ENCODE assay signal across 11 cellular contexts in genomic region chr4:140790171-140790570, GRCh38. TPM values are rescaled to one million over a fixed set of nuclear protein-coding genes. Genes with fewer than 3 reads are reported as not detected.
A peak's percentile ranks its signal among the peaks of the same experiment; 100 is the strongest.
DNase-seq lines count a peak whose midpoint lies in the region; ATAC-seq lines count a peak whose summit lies in the region.
"Had no signal": no experiment of that assay in that cellular context is flagged by ENCODE, and none has a peak within 500 bp of the region (broad histone marks: within the 10 kb centered on the region; RNA-seq: fewer than 3 reads in every experiment).

No MANE protein-coding gene starts in this region.

- H3K4me1 ChIP-seq in naive thymus-derived CD4-positive, alpha-beta T cell (ENCODE audit: control insufficient read depth in 2 of 2, insufficient read depth in 2 of 2, low read length in 2 of 2) = no peaks in the 10 kb centered on the region
- H3K4me1 ChIP-seq: Caco-2 had no signal

- CTCF ChIA-PET in naive thymus-derived CD4-positive, alpha-beta T cell (lab: Charles Lee) = no interaction called here

- intact Hi-C loops in naive thymus-derived CD4-positive, alpha-beta T cell (cut with micrococcal nuclease) = no loop called here

- H3K36me3 ChIP-seq in naive thymus-derived CD4-positive, alpha-beta T cell (ENCODE audit: control insufficient read depth in 2 of 3, insufficient read depth in 3 of 3, low read length in 3 of 3) = no peaks in the 10 kb centered on the region

- ATAC-seq in GM18870 (IDR thresholded peaks at IDR 0.05; ENCODE audit: unreplicated experiment) = peak; percentile 4
- peak; percentile 19 for ATAC-seq in HG02759 (IDR thresholded peaks at IDR 0.05; ENCODE audit: unreplicated experiment)
- ATAC-seq in naive thymus-derived CD4-positive, alpha-beta T cell = peak; percentile 12

- peaks cover 0 to 2% (median 0%) of the 10 kb centered on the region in 7 donors for H3K4me1 Mint-ChIP-seq in naive thymus-derived CD4-positive, alpha-beta T cell

- H3K9me3 Mint-ChIP-seq in naive thymus-derived CD4-positive, alpha-beta T cell = peaks cover 0 to 21% (median 7%) of the 10 kb centered on the region in 11 donors

- no peak overlapping the region for H3K4me3 ChIP-seq in naive thymus-derived CD4-positive, alpha-beta T cell (ENCODE audit: low read length)

- no peak overlapping the region for H3K27ac ChIP-seq in naive thymus-derived CD4-positive, alpha-beta T cell (ENCODE audit: low read depth, low read length)

- no peak overlapping the region for H3K27ac Mint-ChIP-seq in naive thymus-derived CD4-positive, alpha-beta T cell

- POLR2A ChIA-PET in naive thymus-derived CD4-positive, alpha-beta T cell (lab: Charles Lee) = no interaction called here

- H3K27me3 ChIP-seq in naive thymus-derived CD4-positive, alpha-beta T cell (ENCODE audit: control insufficient read depth in 2 of 2, insufficient read depth in 2 of 2, low read length in 2 of 2) = no peaks in the 10 kb centered on the region

- peaks cover 0 to 4% (median 0%) of the 10 kb centered on the region in 5 donors for H3K36me3 Mint-ChIP-seq in naive thymus-derived CD4-positive, alpha-beta T cell

- H3K4me3 Mint-ChIP-seq in naive thymus-derived CD4-positive, alpha-beta T cell = no peak overlapping the region

- peaks cover 1 to 31% (median 15%) of the 10 kb centered on the region in 5 donors for H3K27me3 Mint-ChIP-seq in naive thymus-derived CD4-positive, alpha-beta T cell

- peaks cover 0 to 7% (median 0%) of the 10 kb centered on the region in 3 experiments for H3K9me3 ChIP-seq in naive thymus-derived CD4-positive, alpha-beta T cell (ENCODE audit: control insufficient read depth in 2 of 3, low read length in 3 of 3)
- H3K9me3 ChIP-seq: Caco-2 had no signal

- peak; percentile 34 for DNase-seq in OCI-M1 (lab: John Stamatoyannopoulos, UW)
- DNase-seq in naive thymus-derived CD4-positive, alpha-beta T cell = no peak
- DNase-seq in midbrain (lab: John Stamatoyannopoulos, UW) = no peak
- no peak for DNase-seq in H4 (ENCODE audit: low spot score)
- no peak for DNase-seq in stimulated activated CD8-positive, alpha-beta memory T cell treated with anti-CD3 and anti-CD28 coated beads, Interleukin-4, amount 100 ng/mL, for 48 hours
- DNase-seq in DMS114 treated with DMSO at 0.1 percent for 48 hours (lab: John Stamatoyannopoulos, UW; ENCODE audit: unreplicated experiment) = no peak
- DNase-seq: activated CD4-positive, CD25-positive, alpha-beta regulatory T cell treated with anti-CD3 and anti-CD28 coated beads, Interleukin-2, amount 50 U/mL, for 72 hours; Caco-2; NCI-H1105 treated with DMSO at 0.1 percent for 48 hours had no signal

RNA-seq across cellular contexts. Expression of gene TBC1D9, which starts 34.0 kb away (rescaled TPM):
- 10 to 100 TPM in 1 of 5 experiments, 1 to 10 TPM in 1, under 1 TPM in 2, not detected in 1; 0.22 to 13.9 (median 1.7) TPM for total RNA-seq in naive thymus-derived CD4-positive, alpha-beta T cell
- under 1 TPM in 1 of 2 donors, not detected in 1; 0.13 TPM for polyA plus RNA-seq in naive thymus-derived CD4-positive, alpha-beta T cell
- 11.8 and 12.9 TPM in 2 replicates for total RNA-seq in H4 (2014; rRNA removed; shearing (Covaris generic))
